In the genomic region with DNA sequence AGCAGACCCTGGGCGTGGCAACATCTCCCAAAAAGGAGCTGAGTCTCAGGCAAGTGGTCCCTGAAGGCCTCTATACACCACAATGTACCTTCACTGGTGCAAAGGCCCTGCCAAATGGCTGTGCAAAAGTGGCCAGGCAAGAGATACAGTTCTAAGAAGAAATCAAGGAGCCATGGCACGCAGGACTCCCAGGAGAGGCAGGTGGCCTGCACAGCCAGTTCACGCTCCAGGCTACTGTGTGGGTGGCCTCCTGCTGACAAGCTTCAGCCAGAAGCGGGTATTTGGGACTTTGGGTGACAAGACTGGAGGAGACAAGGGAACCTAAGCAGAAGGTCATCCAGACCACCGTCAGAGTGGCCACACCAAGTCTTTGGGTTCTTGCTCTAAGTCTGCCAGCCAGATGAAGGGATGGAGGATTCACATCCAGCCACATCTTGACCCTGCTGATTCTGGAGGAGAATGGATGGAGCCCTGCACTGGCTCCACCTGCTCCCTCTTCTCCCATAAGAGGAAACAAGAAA, we compare ENCODE assay signal across 1 cellular context.
TF ChIP-seq lines count a peak whose summit lies in the region.

No MANE protein-coding gene starts in this region.

TF ChIP-seq in IMR-90, 13 proteins besides CTCF, POLR2A, EP300 and RAD21 (continued from another document):
- no peak for TF ChIP-seq MAZ (IDR thresholded peaks at IDR 0.05; ENCODE audit: borderline replicate concordance, low read depth, low read length)
- no peak for TF ChIP-seq RCOR1 (IDR thresholded peaks at IDR 0.05; ENCODE audit: insufficient replicate concordance, low read length)
- TF ChIP-seq BHLHE40 (IDR thresholded peaks at IDR 0.05; ENCODE audit: low read depth, low read length), result no peak
- no peak for TF ChIP-seq NFE2L2 (IDR thresholded peaks at IDR 0.05; ENCODE audit: low read depth, low read length)
- TF ChIP-seq SMC3 (IDR thresholded peaks at IDR 0.05; ENCODE audit: low read depth, low read length), result no peak
- TF ChIP-seq, protein P1, sequence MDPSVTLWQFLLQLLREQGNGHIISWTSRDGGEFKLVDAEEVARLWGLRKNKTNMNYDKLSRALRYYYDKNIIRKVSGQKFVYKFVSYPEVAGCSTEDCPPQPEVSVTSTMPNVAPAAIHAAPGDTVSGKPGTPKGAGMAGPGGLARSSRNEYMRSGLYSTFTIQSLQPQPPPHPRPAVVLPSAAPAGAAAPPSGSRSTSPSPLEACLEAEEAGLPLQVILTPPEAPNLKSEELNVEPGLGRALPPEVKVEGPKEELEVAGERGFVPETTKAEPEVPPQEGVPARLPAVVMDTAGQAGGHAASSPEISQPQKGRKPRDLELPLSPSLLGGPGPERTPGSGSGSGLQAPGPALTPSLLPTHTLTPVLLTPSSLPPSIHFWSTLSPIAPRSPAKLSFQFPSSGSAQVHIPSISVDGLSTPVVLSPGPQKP (IDR thresholded peaks at IDR 0.05; ENCODE audit: borderline replicate concordance, low read depth, low read length), result no peak
- TF ChIP-seq FOS (IDR thresholded peaks at IDR 0.05; ENCODE audit: low read depth, low read length), result no peak
- no peak for TF ChIP-seq CHD1 (IDR thresholded peaks at IDR 0.05; ENCODE audit: low read depth, low read length)
- TF ChIP-seq MXI1 (IDR thresholded peaks at IDR 0.05; ENCODE audit: borderline replicate concordance, low read depth, low read length), result no peak
- no peak for TF ChIP-seq CEBPB (IDR thresholded peaks at IDR 0.05; ENCODE audit: low read depth, low read length)
